Comparison of ENCODE assay signal across 8 cellular contexts in genomic region chr1:21783679-21784603, GRCh38. TPM values are rescaled to one million over a fixed set of nuclear protein-coding genes. Genes with fewer than 3 reads are reported as not detected.
DNase-seq lines count a peak whose midpoint lies in the region; ATAC-seq and TF ChIP-seq lines count a peak whose summit lies in the region.

No MANE protein-coding gene starts in this region.

- no peaks in the 10 kb centered on the region for H3K9me3 Mint-ChIP-seq in activated CD4-positive, alpha-beta T cell treated with anti-CD3 and anti-CD28 coated beads, Interleukin-2, amount 10 ng/mL, durations not matched to agents 24 days and 14 days

- H3K27me3 Mint-ChIP-seq in activated CD4-positive, alpha-beta T cell treated with anti-CD3 and anti-CD28 coated beads, Interleukin-2, amount 10 ng/mL, durations not matched to agents 24 days and 14 days, result peaks cover 5% of the 10 kb centered on the region

- TF ChIP-seq CTCF in stomach (IDR thresholded peaks at IDR 0.05), result no peak

- H3K36me3 Mint-ChIP-seq in activated CD4-positive, alpha-beta T cell treated with anti-CD3 and anti-CD28 coated beads, Interleukin-2, amount 10 ng/mL, durations not matched to agents 24 days and 14 days (ENCODE audit: low read depth), result peaks cover 12% of the 10 kb centered on the region

- WGBS in stomach, 5 donors, result 33 to 44% (median 38%) methylated on average over 26 to 32 of the region's 32 CpGs

- H3K4me3 Mint-ChIP-seq in activated CD4-positive, alpha-beta T cell treated with anti-CD3 and anti-CD28 coated beads, Interleukin-2, amount 10 ng/mL, durations not matched to agents 24 days and 14 days, result peak overlapping the region; percentile 94

- H3K27ac ChIP-seq in angular gyrus (ENCODE audit: low read depth, low read length) (peak overlapping the region; percentile 98), stomach (peak overlapping the region; percentile 96 to 100 (median 99))

- peak overlapping the region; percentile 78 to 100 (median 96) for H3K4me3 ChIP-seq in stomach

- intact Hi-C loops in activated CD4-positive, alpha-beta T cell treated with anti-CD3 and anti-CD28 coated beads, Interleukin-2, amount 10 ng/mL, durations not matched to agents 24 days and 14 days (cut with micrococcal nuclease), result loop anchor here (1.0 to 10.0 kb wide), 6 partner anchors 43 to 489 kb away; partner anchors contain the start of genes CDC42 and ECE1
- intact Hi-C loops in stomach (cut with DNase I; ENCODE audit: low total_unique reads), result no loop called here

- no peaks in the 10 kb centered on the region for H3K27me3 ChIP-seq in stomach

- peak overlapping the region; percentile 100 for H3K27ac Mint-ChIP-seq in activated CD4-positive, alpha-beta T cell treated with anti-CD3 and anti-CD28 coated beads, Interleukin-2, amount 10 ng/mL, durations not matched to agents 24 days and 14 days

- no peaks in the 10 kb centered on the region for H3K9me3 ChIP-seq in stomach

- peak; percentile 61 for DNase-seq in activated CD4-positive, alpha-beta T cell treated with anti-CD3 and anti-CD28 coated beads, Interleukin-2, amount 10 ng/mL, durations not matched to agents 24 days and 14 days
- no peak for DNase-seq in activated CD4-positive, alpha-beta T cell treated with anti-CD3 and anti-CD28 coated beads, Interleukin-2, amount 50 U/mL, for 48 hours
- DNase-seq in M059J (ENCODE audit: low read depth) (peak; percentile 98), iPS-NIHi7 (ENCODE audit: extremely low spot score) (peak; percentile 93), stomach (peak; percentile 97)

- no peaks in the 10 kb centered on the region for H3K36me3 ChIP-seq in stomach

- TF ChIP-seq EP300 in stomach (IDR thresholded peaks at IDR 0.05), result no peak

- ATAC-seq in GM18861 (IDR thresholded peaks at IDR 0.05; ENCODE audit: unreplicated experiment) (no peak), HG03025 (IDR thresholded peaks at IDR 0.05; ENCODE audit: low FRiP score, unreplicated experiment) (no peak)

- TF ChIP-seq POLR2A in stomach (IDR thresholded peaks at IDR 0.05), result no peak

- H3K4me1 ChIP-seq in stomach, result peaks cover 34 to 57% (median 39%) of the 10 kb centered on the region in 4 donors

- H3K4me1 Mint-ChIP-seq in activated CD4-positive, alpha-beta T cell treated with anti-CD3 and anti-CD28 coated beads, Interleukin-2, amount 10 ng/mL, durations not matched to agents 24 days and 14 days, result peaks cover 15% of the 10 kb centered on the region

RNA-seq across cellular contexts. Expression of gene USP48, which starts 1.0 kb away (rescaled TPM):
- total RNA-seq in activated CD4-positive, alpha-beta T cell treated with anti-CD3 and anti-CD28 coated beads, Interleukin-2, amount 10 ng/mL, durations not matched to agents 24 days and 14 days, result 92.0 and 92.7 TPM in 2 replicates
- 22.5 and 34.2 TPM in 2 replicates for total RNA-seq in M059J (2014; rRNA removed; shearing (Covaris generic))
- 100 to 1,000 TPM in 2 of 5 donors, 10 to 100 TPM in 3; 59.7 to 144 (median 98.6) TPM for total RNA-seq in stomach
- 10 to 100 TPM; 12.7 to 17.0 (median 13.8) TPM for polyA plus RNA-seq in stomach

RNA-seq across cellular contexts. Expression of gene LDLRAD2, which starts 28.1 kb away (rescaled TPM):
- 0.05 TPM in 1 of 2 replicates, not detected in the other for total RNA-seq in activated CD4-positive, alpha-beta T cell treated with anti-CD3 and anti-CD28 coated beads, Interleukin-2, amount 10 ng/mL, durations not matched to agents 24 days and 14 days
- total RNA-seq in M059J (2014; rRNA removed; shearing (Covaris generic)), result not detected in 2 replicates
- total RNA-seq in stomach, result 1 to 10 TPM in 1 of 5 donors, under 1 TPM in 1, not detected in 3; 0.72 to 2.3 TPM
- 1 to 10 TPM in 2 of 3 donors, under 1 TPM in 1; 0.76 to 2.6 (median 1.6) TPM for polyA plus RNA-seq in stomach

Comparison
In these comparisons a context has a peak if more than half of its experiments do, and no peak if none do; other contexts are left out.
1. DNase-seq: peak in activated CD4-positive, alpha-beta T cell treated with anti-CD3 and anti-CD28 coated beads, Interleukin-2, amount 10 ng/mL, durations not matched to agents 24 days and 14 days (single experiment), M059J (single experiment), iPS-NIHi7 (single experiment) and stomach (single experiment); none in activated CD4-positive, alpha-beta T cell treated with anti-CD3 and anti-CD28 coated beads, Interleukin-2, amount 50 U/mL, for 48 hours (0 of 2).